In genomic region chr11:70106757-70107156, GRCh38 we compare ENCODE assay signal across 24 cellular contexts. TPM values are rescaled to one million over a fixed set of nuclear protein-coding genes. Genes with fewer than 3 reads are reported as not detected.
"Had no signal": no experiment of that assay in that cellular context is flagged by ENCODE, and none has a peak within 500 bp of the region (broad histone marks: within the 10 kb centered on the region; RNA-seq: fewer than 3 reads in every experiment).

No MANE protein-coding gene starts in this region.

- ATAC-seq: activated T-cell treated with anti-CD3 and anti-CD28 coated beads, Interleukin-2, amount 50 U/mL, for 72 hours; gastrocnemius medialis; left lung; stimulated activated effector memory CD8-positive, alpha-beta T cell treated with anti-CD3 and anti-CD28 coated beads, Interleukin-12 subunit alpha, Interleukin-12 subunit beta, amount 100 ng/mL, for 72 hours; upper lobe of right lung had no signal

- H3K9me3 Mint-ChIP-seq: activated CD4-positive, alpha-beta memory T cell treated with anti-CD3 and anti-CD28 coated beads for 36 hours; activated naive CD4-positive, alpha-beta T cell treated with anti-CD3 and anti-CD28 coated beads, Interleukin-2, amount 10 ng/mL, durations not matched to agents 7 days and 5 days; activated T-cell treated with anti-CD3 and anti-CD28 coated beads, Interleukin-2, amount 50 U/mL, for 72 hours; neural crest cell; stimulated activated effector memory CD8-positive, alpha-beta T cell treated with anti-CD3 and anti-CD28 coated beads, Interleukin-12 subunit alpha, Interleukin-12 subunit beta, amount 100 ng/mL, for 72 hours had no signal

- H3K4me3 ChIP-seq: colonic mucosa, esophagus muscularis mucosa, gastrocnemius medialis, left lung, right atrium auricular region, skin epidermis, stomach, suprapubic skin, upper lobe of right lung had no signal

- DNase-seq: activated CD4-positive, alpha-beta memory T cell treated with anti-CD3 and anti-CD28 coated beads for 36 hours; activated CD4-positive, alpha-beta T cell treated with anti-CD3 and anti-CD28 coated beads for 48 hours; activated effector memory CD4-positive, alpha-beta T cell treated with Interleukin-2 at 50 U/mL for 16 hours; activated naive CD4-positive, alpha-beta T cell treated with anti-CD3 and anti-CD28 coated beads, Interleukin-2, amount 10 ng/mL, durations not matched to agents 7 days and 5 days; activated T-cell treated with anti-CD3 and anti-CD28 coated beads, Interleukin-2, amount 50 U/mL, for 72 hours; anterior cingulate cortex; colonic mucosa; gastrocnemius medialis; hippocampal formation; kidney glomerular epithelial cell; SK-N-SH; stimulated activated CD4-positive, alpha-beta T cell treated with anti-CD3 and anti-CD28 coated beads, Interleukin-2, amount 100 ng/mL, for 24 hours; T-helper 2 cell; upper lobe of right lung had no signal

- H3K9ac ChIP-seq: SK-N-SH had no signal

- H3K36me3 ChIP-seq: colonic mucosa, esophagus muscularis mucosa, gastrocnemius medialis, left lung, right atrium auricular region, stomach, upper lobe of right lung had no signal

- H3K36me3 Mint-ChIP-seq: activated CD4-positive, alpha-beta memory T cell treated with anti-CD3 and anti-CD28 coated beads for 36 hours; activated naive CD4-positive, alpha-beta T cell treated with anti-CD3 and anti-CD28 coated beads, Interleukin-2, amount 10 ng/mL, durations not matched to agents 7 days and 5 days; stimulated activated effector memory CD8-positive, alpha-beta T cell treated with anti-CD3 and anti-CD28 coated beads, Interleukin-12 subunit alpha, Interleukin-12 subunit beta, amount 100 ng/mL, for 72 hours had no signal

- H3K27ac ChIP-seq: colonic mucosa, left lung, suprapubic skin, upper lobe of right lung had no signal

- H3K4me2 ChIP-seq: SK-N-SH had no signal

- H3K4me1 ChIP-seq: colonic mucosa, left lung, upper lobe of right lung had no signal

- H3K4me3 Mint-ChIP-seq: activated CD4-positive, alpha-beta memory T cell treated with anti-CD3 and anti-CD28 coated beads for 36 hours; activated naive CD4-positive, alpha-beta T cell treated with anti-CD3 and anti-CD28 coated beads, Interleukin-2, amount 10 ng/mL, durations not matched to agents 7 days and 5 days; activated T-cell treated with anti-CD3 and anti-CD28 coated beads, Interleukin-2, amount 50 U/mL, for 72 hours; neural crest cell; stimulated activated effector memory CD8-positive, alpha-beta T cell treated with anti-CD3 and anti-CD28 coated beads, Interleukin-12 subunit alpha, Interleukin-12 subunit beta, amount 100 ng/mL, for 72 hours had no signal

- H3K27ac Mint-ChIP-seq: activated CD4-positive, alpha-beta memory T cell treated with anti-CD3 and anti-CD28 coated beads for 36 hours; activated naive CD4-positive, alpha-beta T cell treated with anti-CD3 and anti-CD28 coated beads, Interleukin-2, amount 10 ng/mL, durations not matched to agents 7 days and 5 days; activated T-cell treated with anti-CD3 and anti-CD28 coated beads, Interleukin-2, amount 50 U/mL, for 72 hours; stimulated activated effector memory CD8-positive, alpha-beta T cell treated with anti-CD3 and anti-CD28 coated beads, Interleukin-12 subunit alpha, Interleukin-12 subunit beta, amount 100 ng/mL, for 72 hours had no signal

- H3K27me3 ChIP-seq: colonic mucosa, gastrocnemius medialis, right atrium auricular region, stomach, upper lobe of right lung had no signal

- H3K9me3 ChIP-seq: colonic mucosa, esophagus muscularis mucosa, gastrocnemius medialis, left lung, right atrium auricular region, SK-N-SH, stomach, suprapubic skin, upper lobe of right lung had no signal

RNA-seq across cellular contexts. Expression of gene ANO1, which starts 28.6 kb away (rescaled TPM):
- total RNA-seq: activated CD4-positive, alpha-beta memory T cell treated with anti-CD3 and anti-CD28 coated beads for 36 hours; activated T-cell treated with anti-CD3 and anti-CD28 coated beads, Interleukin-2, amount 50 U/mL, for 72 hours; mononuclear cell; neural crest cell; osteoblast had no signal
- polyA plus RNA-seq: SK-N-SH had no signal
